In genomic region chr1:161389158-161389557, GRCh38 we compare ENCODE assay signal across 9 cellular contexts. TPM values are rescaled to one million over a fixed set of nuclear protein-coding genes. Genes with fewer than 3 reads are reported as not detected.
A peak's percentile ranks its signal among the peaks of the same experiment; 100 is the strongest.
DNase-seq lines count a peak whose midpoint lies in the region; ATAC-seq and TF ChIP-seq lines count a peak whose summit lies in the region.
"Not testable (repeated sequence)": the region's sequence is repeated elsewhere in the genome, so short reads cannot be mapped to it uniquely, and the experiment has no call there.
"Had no signal": no experiment of that assay in that cellular context is flagged by ENCODE, and none has a peak within 500 bp of the region (broad histone marks: within the 10 kb centered on the region; RNA-seq: fewer than 3 reads in every experiment).

No MANE protein-coding gene starts in this region.

- H3K36me3 ChIP-seq in ES-I3 (ENCODE audit: insufficient read depth, low read length); OCI-LY1 (ENCODE audit: insufficient read depth, low read length); sigmoid colon; urinary bladder (ENCODE audit: insufficient read depth): not testable (repeated sequence)

- not testable (repeated sequence) for H3F3A ChIP-seq in OCI-LY1 (ENCODE audit: insufficient read depth, low read length)

- peak overlapping the region; percentile 79 for H3K4me3 Mint-ChIP-seq in activated T-cell treated with anti-CD3 and anti-CD28 coated beads, Interleukin-2, amount 50 U/mL, for 24 hours
- H3K4me3 Mint-ChIP-seq in central memory CD8-positive, alpha-beta T cell: peak overlapping the region; percentile 84

- not testable (repeated sequence) for H3K27me3 ChIP-seq in OCI-LY1 (ENCODE audit: insufficient read depth, low read length); foreskin keratinocyte; mononuclear cell (ENCODE audit: insufficient read depth, low read length); sigmoid colon

- not testable (repeated sequence) for H3K9me3 ChIP-seq in ES-I3 (ENCODE audit: control insufficient read depth, insufficient read depth, low read length); OCI-LY1 (ENCODE audit: low read length); mononuclear cell (ENCODE audit: low read depth, low read length); sigmoid colon

- TF ChIP-seq POLR2A in sigmoid colon (IDR thresholded peaks at IDR 0.05): not testable (repeated sequence)

- not testable (repeated sequence) for TF ChIP-seq CTCF in OCI-LY1 (IDR thresholded peaks at IDR 0.05; ENCODE audit: low read length); foreskin keratinocyte (conservative IDR thresholded peaks at IDR 0.05); sigmoid colon (IDR thresholded peaks at IDR 0.05)

- not testable (repeated sequence) for H3K36me3 Mint-ChIP-seq in activated T-cell treated with anti-CD3 and anti-CD28 coated beads, Interleukin-2, amount 50 U/mL, for 24 hours (ENCODE audit: low read depth)
- peaks cover 14% of the 10 kb centered on the region for H3K36me3 Mint-ChIP-seq in central memory CD8-positive, alpha-beta T cell (ENCODE audit: insufficient read depth)

- H3K27ac ChIP-seq in OCI-LY1 (ENCODE audit: low read depth, low read length, poor library complexity, severe bottlenecking); urinary bladder (ENCODE audit: low read depth): not testable (repeated sequence)
- H3K27ac ChIP-seq in foreskin keratinocyte (peak overlapping the region; percentile 69), sigmoid colon (peak overlapping the region; percentile 90 to 94 (median 93))

- peaks cover 53% of the 10 kb centered on the region for H3K4me1 Mint-ChIP-seq in activated T-cell treated with anti-CD3 and anti-CD28 coated beads, Interleukin-2, amount 50 U/mL, for 24 hours (ENCODE audit: low read depth)
- H3K4me1 Mint-ChIP-seq in central memory CD8-positive, alpha-beta T cell: peaks cover 17% of the 10 kb centered on the region

- not testable (repeated sequence) for H3K9me2 ChIP-seq in OCI-LY1 (ENCODE audit: low read depth, low read length)

- not testable (repeated sequence) for H3K9me3 Mint-ChIP-seq in activated T-cell treated with anti-CD3 and anti-CD28 coated beads, Interleukin-2, amount 50 U/mL, for 24 hours; central memory CD8-positive, alpha-beta T cell

- TF ChIP-seq EP300 in sigmoid colon (IDR thresholded peaks at IDR 0.05): not testable (repeated sequence)

- H2AFZ ChIP-seq in OCI-LY1 (ENCODE audit: low read length): not testable (repeated sequence)

- not testable (repeated sequence) for H3K79me2 ChIP-seq in OCI-LY1 (ENCODE audit: insufficient read depth, low read length)

- DNase-seq in activated T-cell treated with anti-CD3 and anti-CD28 coated beads, Interleukin-2, amount 50 U/mL, for 24 hours; central memory CD8-positive, alpha-beta T cell (ENCODE audit: low spot score in 2 of 2); foreskin keratinocyte; sigmoid colon: not testable (repeated sequence)

- H3K4me2 ChIP-seq in OCI-LY1 (ENCODE audit: low read length): peak overlapping the region; percentile 79

- WGBS in sigmoid colon, 2 donors: 74 to 79% methylated on average over 16 of the region's 16 CpGs
- WGBS in urinary bladder: 76% methylated on average over 16 of the region's 16 CpGs

- H3K27ac Mint-ChIP-seq in activated T-cell treated with anti-CD3 and anti-CD28 coated beads, Interleukin-2, amount 50 U/mL, for 24 hours: peak overlapping the region; percentile 97
- peak overlapping the region; percentile 93 for H3K27ac Mint-ChIP-seq in central memory CD8-positive, alpha-beta T cell (ENCODE audit: low read depth)

- H3K9ac ChIP-seq in ES-I3 (ENCODE audit: low read depth, low read length): peak overlapping the region; percentile 96
- peak overlapping the region; percentile 69; the same call in 1 of the 2 replicates for H3K9ac ChIP-seq in OCI-LY1 (ENCODE audit: low read length)

- not testable (repeated sequence) for H3K4me1 ChIP-seq in ES-I3 (ENCODE audit: insufficient read depth, low read length); foreskin keratinocyte; urinary bladder (ENCODE audit: insufficient read depth)
- peaks cover 18% of the 10 kb centered on the region for H3K4me1 ChIP-seq in OCI-LY1 (ENCODE audit: insufficient read depth, low read length, severe bottlenecking)
- peaks cover 21% of the 10 kb centered on the region for H3K4me1 ChIP-seq in mononuclear cell (ENCODE audit: insufficient read depth, low read length)
- peaks cover 0 to 13% (median 8%) of the 10 kb centered on the region in 4 donors for H3K4me1 ChIP-seq in sigmoid colon

- H3K4me3 ChIP-seq in OCI-LY1 (ENCODE audit: low read depth, low read length, poor library complexity, severe bottlenecking) (peak overlapping the region; percentile 75), mononuclear cell (ENCODE audit: low read length) (peak overlapping the region; percentile 50), sigmoid colon (peak overlapping the region; percentile 43 to 67 (median 52)), urinary bladder (ENCODE audit: low read depth, low read length) (peak overlapping the region; percentile 30)

- not testable (repeated sequence) for H4K20me1 ChIP-seq in OCI-LY1 (ENCODE audit: insufficient read depth, low read length)

- H3K27me3 Mint-ChIP-seq in activated T-cell treated with anti-CD3 and anti-CD28 coated beads, Interleukin-2, amount 50 U/mL, for 24 hours; central memory CD8-positive, alpha-beta T cell: not testable (repeated sequence)

- intact Hi-C loops in sigmoid colon (cut with DNase I): loop anchor here (2.0 kb wide), 1 partner anchor 188 kb away; no protein-coding TSS in a partner anchor

- not testable (repeated sequence) for ATAC-seq in central memory CD8-positive, alpha-beta T cell (replicated peaks; ENCODE audit: extremely low read depth, poor library complexity, severe bottlenecking); foreskin keratinocyte

RNA-seq across cellular contexts. Expression of gene CFAP126, which starts 21.5 kb away (rescaled TPM):
- total RNA-seq in foreskin keratinocyte: not detected in 2 replicates
- polyA plus RNA-seq in foreskin keratinocyte: not detected in 2 replicates
- not detected for total RNA-seq in mononuclear cell
- total RNA-seq in sigmoid colon: not detected
- polyA plus RNA-seq in sigmoid colon: not detected
- total RNA-seq in urinary bladder: not detected
- polyA plus RNA-seq in urinary bladder: not detected
- total RNA-seq: lung microvascular endothelial cell had no signal
